8 cellular contexts compared by ENCODE assay signal in genomic region chr7:100801833-100802568, GRCh38. TPM values are rescaled to one million over a fixed set of nuclear protein-coding genes. Genes with fewer than 3 reads are reported as not detected.
DNase-seq lines count a peak whose midpoint lies in the region; ATAC-seq, FAIRE-seq and TF ChIP-seq lines count a peak whose summit lies in the region.

No MANE protein-coding gene starts in this region.

- peak; percentile 3; the same call in 1 of the 2 replicates for ATAC-seq in WTC11

- no peaks in the 10 kb centered on the region for H3K9me3 Mint-ChIP-seq in WTC11

- no peak for TF ChIP-seq POLR2A in thyroid gland (IDR thresholded peaks at IDR 0.05)

- POLR2A ChIA-PET in AG04450 (lab: Yijun Ruan, JAX): interaction anchor here (0.6 to 1.4 kb wide), 5 partner anchors 12 to 397 kb away, joined by 3 to 9 read pairs (median 6); partner anchors contain the start of genes EPHB4, SLC12A9 and SRRT
- POLR2A ChIA-PET in WTC11 (lab: Charles Lee): interaction anchor here (1.1 to 2.2 kb wide), 4 partner anchors 16 to 88 kb away, joined by 3 to 11 read pairs (median 6); partner anchors contain the start of genes EPHB4, SLC12A9 and UFSP1

- H3K27me3 Mint-ChIP-seq in WTC11 (ENCODE audit: low read depth): no peaks in the 10 kb centered on the region

- no peaks in the 10 kb centered on the region for H3K79me2 ChIP-seq in keratinocyte (ENCODE audit: control insufficient read depth, insufficient read depth, low read length)

- peak overlapping the region; percentile 62 for H3K9ac ChIP-seq in keratinocyte (ENCODE audit: control insufficient read depth, extremely low read depth, insufficient read depth, low read length)

- H3K27ac ChIP-seq in AG04450 (ENCODE audit: low read depth, low read length): peak overlapping the region; percentile 61
- peak overlapping the region; percentile 73 for H3K27ac ChIP-seq in keratinocyte (ENCODE audit: control insufficient read depth, insufficient read depth, low read length)
- no peak overlapping the region for H3K27ac ChIP-seq in thyroid gland

- H3K4me3 Mint-ChIP-seq in WTC11: no peak overlapping the region

- no peak overlapping the region for H2AFZ ChIP-seq in keratinocyte (ENCODE audit: control insufficient read depth, low read length)

- DNase-seq in AG04450 (ENCODE audit: low read depth, low spot score) (peak; percentile 49), HUDEP-2 (lab: John Stamatoyannopoulos, UW; ENCODE audit: unreplicated experiment in 76 of 76) (peak; percentile 39 to 96 (median 90)), WTC11 (ENCODE audit: low spot score) (no peak), keratinocyte (ENCODE audit: low read depth, low spot score) (peak; percentile 98), NCI-H2107 (lab: John Stamatoyannopoulos, UW) (no peak), thyroid gland (no peak), NCI-H1694 (lab: John Stamatoyannopoulos, UW) (no peak)
- DNase-seq in stimulated activated naive CD4-positive, alpha-beta T cell treated with Interleukin-2 at 50 U/mL for 16 hours (lab: John Stamatoyannopoulos, UW): no peak

- dilution Hi-C loops in keratinocyte (cut with MboI; ENCODE audit: extremely low pct_ligation_motif_present, low sequenced_read_pairs): no loop called here

- peaks cover 27% of the 10 kb centered on the region for H3K4me1 Mint-ChIP-seq in WTC11

- no peaks in the 10 kb centered on the region for H4K20me1 ChIP-seq in keratinocyte (ENCODE audit: control insufficient read depth, extremely low read depth, insufficient read depth, low read length)

- no peak overlapping the region for H3K4me3 ChIP-seq in AG04450 (ENCODE audit: low read depth, low read length)
- H3K4me3 ChIP-seq in keratinocyte (ENCODE audit: control insufficient read depth in 2 of 3, extremely low read depth in 1 of 3, insufficient read depth in 2 of 3, low read depth in 1 of 3, low read length in 3 of 3): peak overlapping the region in 2 of 3 experiments; percentile 18 to 38
- H3K4me3 ChIP-seq in thyroid gland (replicated peaks in 1 of 3): no peak overlapping the region

- H3K9me3 ChIP-seq in AG04450 (ENCODE audit: control insufficient read depth, insufficient read depth, low read length) (no peaks in the 10 kb centered on the region; the same call in 1 of the 2 replicates), keratinocyte (ENCODE audit: control insufficient read depth, low read depth, low read length) (no peaks in the 10 kb centered on the region), thyroid gland (no peaks in the 10 kb centered on the region)

- H3K27me3 ChIP-seq in AG04450 (ENCODE audit: control insufficient read depth, insufficient read depth, low read length) (no peaks in the 10 kb centered on the region), keratinocyte (ENCODE audit: control insufficient read depth, extremely low read depth, insufficient read depth, low read length) (no peaks in the 10 kb centered on the region), thyroid gland (no peaks in the 10 kb centered on the region)

- peak overlapping the region; percentile 71 for H3K4me2 ChIP-seq in keratinocyte (ENCODE audit: control insufficient read depth, extremely low read depth, insufficient read depth, low read depth, low read length)

- peak; percentile 87 for FAIRE-seq in keratinocyte (lab: Jason Lieb, UNC)

- TF ChIP-seq CTCF in AG04450 (IDR thresholded peaks at IDR 0.05; ENCODE audit: low read depth, low read length) (no peak), WTC11 (IDR thresholded peaks at IDR 0.05) (no peak), keratinocyte (optimal IDR thresholded peaks at IDR 0.05 in 1 of 3, IDR thresholded peaks at IDR 0.05 in 1 of 3, conservative IDR thresholded peaks at IDR 0.05 in 1 of 3; ENCODE audit: extremely low read depth in 1 of 3, insufficient read depth in 2 of 3, low read length in 3 of 3) (no peak), thyroid gland (IDR thresholded peaks at IDR 0.05) (no peak)

- CTCF ChIA-PET in AG04450 (lab: Charles Lee): interaction anchor here (0.5 to 2.3 kb wide), 6 partner anchors 49 to 242 kb away, joined by 3 to 14 read pairs (median 4); partner anchors contain the start of genes POP7 and SLC12A9
- CTCF ChIA-PET in WTC11 (lab: Charles Lee): interaction anchor here (0.6 to 8.5 kb wide), 25 partner anchors 9 to 391 kb away, joined by 3 to 131 read pairs (median 6); partner anchors contain the start of genes EPHB4, FBXO24, LRCH4 and POP7

- H3K36me3 Mint-ChIP-seq in WTC11: peaks cover 37% of the 10 kb centered on the region

- no peak overlapping the region for H3K27ac Mint-ChIP-seq in WTC11

- intact Hi-C loops in thyroid gland (cut with DNase I): no loop called here

- WGBS in thyroid gland, 2 donors: 69 to 70% methylated on average over 17 to 18 of the region's 18 CpGs

- H3K9me1 ChIP-seq in keratinocyte (ENCODE audit: control insufficient read depth, extremely low read depth, insufficient read depth, low read length): no peaks in the 10 kb centered on the region

- peaks cover 43% of the 10 kb centered on the region for H3K4me1 ChIP-seq in keratinocyte (ENCODE audit: control insufficient read depth, extremely low read depth, insufficient read depth, low read length)
- peaks cover 7 to 12% of the 10 kb centered on the region in 2 donors for H3K4me1 ChIP-seq in thyroid gland

- H3K36me3 ChIP-seq in keratinocyte (ENCODE audit: control insufficient read depth in 2 of 2, extremely low read depth in 1 of 2, insufficient read depth in 2 of 2, low read length in 2 of 2) (peaks cover 17 to 26% of the 10 kb centered on the region in 2 experiments), thyroid gland (peaks cover 19 to 21% of the 10 kb centered on the region in 2 donors)

TF ChIP-seq in WTC11, 78 proteins besides CTCF, POLR2A, EP300 and RAD21:
- TF ChIP-seq PRRX2 (CRISPR knock-in tag; IDR thresholded peaks at IDR 0.05) (no peak), EMX1 (CRISPR knock-in tag; IDR thresholded peaks at IDR 0.05) (no peak), USF1 (CRISPR knock-in tag; IDR thresholded peaks at IDR 0.05) (no peak)

RNA-seq across cellular contexts. Expression of gene EPHB4, which starts 25.3 kb away (rescaled TPM):
- polyA plus RNA-seq in AG04450 (2011; rRNA removed): 43.8 and 46.5 TPM in 2 replicates
- polyA minus RNA-seq in AG04450 (2011; rRNA and poly(A)+ RNA removed): 85.2 and 108 TPM in 2 replicates
- total RNA-seq in WTC11 (2021): 99.7 to 120 TPM (median 104 TPM) in 3 replicates
- polyA plus RNA-seq in keratinocyte: 61.4 to 74.5 TPM (median 71.4 TPM) in 3 replicates
- 39.6 TPM for polyA plus RNA-seq in keratinocyte (2011; ENCODE audit: low read depth)
- 40.3 and 71.9 TPM in 2 replicates for polyA plus RNA-seq in keratinocyte (2011; cell fraction: cytosol; rRNA removed)
- polyA plus RNA-seq in keratinocyte (2011; cell fraction: nucleus; rRNA removed): 136 and 142 TPM in 2 replicates
- 60.3 and 68.0 TPM in 2 replicates for polyA plus RNA-seq in keratinocyte (2012; ENCODE audit: low replicate concordance)
- polyA minus RNA-seq in keratinocyte: 120 to 261 TPM (median 124 TPM) in 3 replicates
- polyA minus RNA-seq in keratinocyte (2011; cell fraction: cytosol; rRNA and poly(A)+ RNA removed): 138 TPM
- polyA minus RNA-seq in keratinocyte (2011; cell fraction: nucleus; rRNA and poly(A)+ RNA removed): 96.2 and 105 TPM in 2 replicates
- total RNA-seq in thyroid gland: 10 to 100 TPM; 27.9 to 38.0 (median 35.1) TPM

RNA-seq across cellular contexts. Expression of gene SLC12A9, which starts 50.5 kb away (rescaled TPM):
- 10.8 and 11.2 TPM in 2 replicates for polyA plus RNA-seq in AG04450 (2011; rRNA removed)
- 16.0 and 17.3 TPM in 2 replicates for polyA minus RNA-seq in AG04450 (2011; rRNA and poly(A)+ RNA removed)
- total RNA-seq in WTC11 (2021): 32.6 to 39.3 TPM (median 34.1 TPM) in 3 replicates
- 14.5 to 24.9 TPM (median 19.8 TPM) in 3 replicates for polyA plus RNA-seq in keratinocyte
- polyA plus RNA-seq in keratinocyte (2011; ENCODE audit: low read depth): 2.7 TPM
- 3.7 and 8.3 TPM in 2 replicates for polyA plus RNA-seq in keratinocyte (2011; cell fraction: cytosol; rRNA removed)
- polyA plus RNA-seq in keratinocyte (2011; cell fraction: nucleus; rRNA removed): 55.8 and 64.8 TPM in 2 replicates
- polyA plus RNA-seq in keratinocyte (2012; ENCODE audit: low replicate concordance): 10.5 and 21.0 TPM in 2 replicates
- 21.7 to 43.2 TPM (median 31.8 TPM) in 3 replicates for polyA minus RNA-seq in keratinocyte
- polyA minus RNA-seq in keratinocyte (2011; cell fraction: cytosol; rRNA and poly(A)+ RNA removed): 13.6 TPM
- polyA minus RNA-seq in keratinocyte (2011; cell fraction: nucleus; rRNA and poly(A)+ RNA removed): 30.8 and 32.0 TPM in 2 replicates
- 10 to 100 TPM; 15.2 to 27.9 (median 17.2) TPM for total RNA-seq in thyroid gland

Comparison
In these comparisons a context has a peak if more than half of its experiments do, and no peak if none do; other contexts are left out.
1. DNase-seq: peak in AG04450 (single experiment), HUDEP-2 (76 of 76) and keratinocyte (single experiment); none in WTC11 (single experiment), NCI-H2107 (single experiment), stimulated activated naive CD4-positive, alpha-beta T cell treated with Interleukin-2 at 50 U/mL for 16 hours (single experiment), thyroid gland (0 of 2) and NCI-H1694 (single experiment).
2. H3K27ac ChIP-seq: peak in AG04450 (single experiment) and keratinocyte (single experiment); none in thyroid gland (0 of 3).
3. H3K4me3 ChIP-seq: peak in keratinocyte (2 of 3); none in AG04450 (single experiment) and thyroid gland (0 of 3).